ENCODE assay signal across 16 cellular contexts in the genomic region with DNA sequence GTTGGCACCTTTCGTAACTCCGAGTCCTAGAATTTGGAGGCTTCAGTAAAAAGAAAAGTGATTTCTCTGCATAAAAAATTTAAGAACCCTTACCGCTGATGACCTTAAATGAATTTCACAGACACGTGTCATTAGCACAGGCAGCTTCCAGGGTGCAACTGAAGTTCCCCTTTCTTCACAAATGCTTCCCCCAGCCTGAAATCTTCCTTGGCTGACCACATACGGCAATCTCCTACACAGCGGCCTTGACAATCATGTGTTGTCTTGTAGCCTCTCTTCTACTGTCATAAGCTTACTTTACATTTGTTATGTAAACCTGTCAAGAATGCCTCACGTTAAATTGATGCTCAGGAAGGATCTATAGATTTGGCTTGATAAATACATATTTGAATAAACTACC.
DNase-seq lines count a peak whose midpoint lies in the region; ATAC-seq, FAIRE-seq and TF ChIP-seq lines count a peak whose summit lies in the region.
"Had no signal": no experiment of that assay in that cellular context is flagged by ENCODE, and none has a peak within 500 bp of the region (broad histone marks: within the 10 kb centered on the region; RNA-seq: fewer than 3 reads in every experiment).

No MANE protein-coding gene starts in this region.

- H3K27me3 Mint-ChIP-seq in CD14-positive monocyte (ENCODE audit: low read depth in 3 of 3) (peaks cover 0 to 8% (median 0%) of the 10 kb centered on the region in 3 donors), osteocyte (ENCODE audit: unreplicated experiment) (no peaks in the 10 kb centered on the region)

- ATAC-seq in right lobe of liver, result peak; percentile 23 to 75 (median 34)
- no peak for ATAC-seq in activated CD4-positive, CD25-positive, alpha-beta regulatory T cell treated with anti-CD3 and anti-CD28 coated beads, Interleukin-2, amount 50 U/mL, for 24 hours
- ATAC-seq: foreskin keratinocyte had no signal

- no peaks in the 10 kb centered on the region for H3K9me3 ChIP-seq in right lobe of liver
- H3K9me3 ChIP-seq: suprapubic skin had no signal

- H3K4me3 Mint-ChIP-seq in CD14-positive monocyte (peak overlapping the region; percentile 64 to 83), osteocyte (ENCODE audit: unreplicated experiment) (no peak overlapping the region)
- H3K4me3 Mint-ChIP-seq: nephron progenitor cell had no signal

- peak overlapping the region; percentile 80 to 93 (median 89) for H3K27ac Mint-ChIP-seq in CD14-positive monocyte
- no peak overlapping the region for H3K27ac Mint-ChIP-seq in osteocyte (ENCODE audit: unreplicated experiment)
- H3K27ac Mint-ChIP-seq: nephron progenitor cell had no signal

- H3K36me3 Mint-ChIP-seq in CD14-positive monocyte (peaks cover 25 to 33% of the 10 kb centered on the region in 2 donors), osteocyte (ENCODE audit: unreplicated experiment) (peaks cover 30% of the 10 kb centered on the region)

- H3K36me3 ChIP-seq in right lobe of liver, result no peaks in the 10 kb centered on the region

- H3K4me1 ChIP-seq in right lobe of liver, result no peaks in the 10 kb centered on the region
- H3K4me1 ChIP-seq: foreskin keratinocyte, suprapubic skin had no signal

- peak; percentile 55 for FAIRE-seq in GM19239 (lab: Jason Lieb, UNC)
- FAIRE-seq: kidney had no signal

- H3K27me3 ChIP-seq in right lobe of liver, result no peaks in the 10 kb centered on the region
- H3K27me3 ChIP-seq: foreskin keratinocyte, suprapubic skin had no signal

- intact Hi-C loops in CD14-positive monocyte (cut with micrococcal nuclease), result no loop called here
- intact Hi-C loops in right lobe of liver (cut with DNase I), result no loop called here

- H3K4me1 Mint-ChIP-seq in CD14-positive monocyte (peaks cover 45% of the 10 kb centered on the region), osteocyte (ENCODE audit: unreplicated experiment) (no peaks in the 10 kb centered on the region)

- no peak for TF ChIP-seq POLR2A in right lobe of liver (IDR thresholded peaks at IDR 0.05)

- no peak overlapping the region for H3K27ac ChIP-seq in right lobe of liver
- H3K27ac ChIP-seq: C4-2B, foreskin keratinocyte, suprapubic skin had no signal

- WGBS in right lobe of liver (ENCODE audit: insufficient coverage, low coverage, low lambda C conversion rate, missing lambda C conversion rate), result 71% methylated on average over 7 of the region's 7 CpGs

- DNase-seq in CD14-positive monocyte (ENCODE audit: low spot score) (peak; percentile 81), GM19239 (ENCODE audit: insufficient read length, low spot score) (peak; percentile 33), SKM-1 (lab: John Stamatoyannopoulos, UW; ENCODE audit: unreplicated experiment) (peak; percentile 88), right lobe of liver (no peak), foreskin melanocyte (no peak), osteocyte (ENCODE audit: extremely low spot score, unreplicated experiment) (no peak)
- no peak for DNase-seq in stimulated activated CD4-positive, alpha-beta T cell treated with anti-CD3 and anti-CD28 coated beads, Interleukin-12 subunit alpha, Interleukin-12 subunit beta, amount 100 ng/mL, for 4 hours
- DNase-seq: aorta; effector CD4-positive, alpha-beta T cell; foreskin keratinocyte; kidney; NCI-H2029; nephron progenitor cell had no signal

- TF ChIP-seq CTCF in CD14-positive monocyte (IDR thresholded peaks at IDR 0.05) (no peak), right lobe of liver (IDR thresholded peaks at IDR 0.05) (no peak), osteocyte (IDR thresholded peaks at IDR 0.05) (no peak)

- H3K4me3 ChIP-seq in right lobe of liver, result no peak overlapping the region
- H3K4me3 ChIP-seq: suprapubic skin had no signal

- H3K9me3 Mint-ChIP-seq in CD14-positive monocyte (peaks cover 0 to 6% (median 0%) of the 10 kb centered on the region in 7 donors), osteocyte (ENCODE audit: unreplicated experiment) (no peaks in the 10 kb centered on the region)

Comparison
In these comparisons a context has a peak if more than half of its experiments do, and no peak if none do; other contexts are left out.
1. DNase-seq: peak in CD14-positive monocyte (single experiment), GM19239 (single experiment) and SKM-1 (single experiment); none in right lobe of liver (0 of 3), stimulated activated CD4-positive, alpha-beta T cell treated with anti-CD3 and anti-CD28 coated beads, Interleukin-12 subunit alpha, Interleukin-12 subunit beta, amount 100 ng/mL, for 4 hours (single experiment), foreskin melanocyte (single experiment) and osteocyte (single experiment).
2. ATAC-seq: peak in right lobe of liver (4 of 4); none in activated CD4-positive, CD25-positive, alpha-beta regulatory T cell treated with anti-CD3 and anti-CD28 coated beads, Interleukin-2, amount 50 U/mL, for 24 hours (0 of 2).